ENCODE assay signal across 1 cellular context in genomic region chr1:234643111-234643849, GRCh38.
TF ChIP-seq lines count a peak whose summit lies in the region.

No MANE protein-coding gene starts in this region.

TF ChIP-seq in HepG2, 621 proteins besides CTCF, POLR2A, EP300 and RAD21 (continued from another document and continues in another):
- TF ChIP-seq BHLHE40 (IDR thresholded peaks at IDR 0.05; ENCODE audit: low read length): peak; percentile 98
- TF ChIP-seq PRMT3 (CRISPR knock-in tag; IDR thresholded peaks at IDR 0.05; ENCODE audit: borderline replicate concordance, low read depth): 0 out of 2 replicates have a peak, but pooled peaks have one; percentile 65
- TF ChIP-seq, protein P1, sequence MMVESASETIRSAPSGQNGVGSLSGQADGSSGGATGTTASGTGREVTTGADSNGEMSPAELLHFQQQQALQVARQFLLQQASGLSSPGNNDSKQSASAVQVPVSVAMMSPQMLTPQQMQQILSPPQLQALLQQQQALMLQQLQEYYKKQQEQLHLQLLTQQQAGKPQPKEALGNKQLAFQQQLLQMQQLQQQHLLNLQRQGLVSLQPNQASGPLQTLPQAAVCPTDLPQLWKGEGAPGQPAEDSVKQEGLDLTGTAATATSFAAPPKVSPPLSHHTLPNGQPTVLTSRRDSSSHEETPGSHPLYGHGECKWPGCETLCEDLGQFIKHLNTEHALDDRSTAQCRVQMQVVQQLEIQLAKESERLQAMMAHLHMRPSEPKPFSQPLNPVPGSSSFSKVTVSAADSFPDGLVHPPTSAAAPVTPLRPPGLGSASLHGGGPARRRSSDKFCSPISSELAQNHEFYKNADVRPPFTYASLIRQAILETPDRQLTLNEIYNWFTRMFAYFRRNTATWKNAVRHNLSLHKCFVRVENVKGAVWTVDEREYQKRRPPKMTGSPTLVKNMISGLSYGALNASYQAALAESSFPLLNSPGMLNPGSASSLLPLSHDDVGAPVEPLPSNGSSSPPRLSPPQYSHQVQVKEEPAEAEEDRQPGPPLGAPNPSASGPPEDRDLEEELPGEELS (CRISPR knock-in tag; IDR thresholded peaks at IDR 0.05): peak; percentile 100
- 0 out of 2 replicates have a peak, but pooled peaks have one; percentile 3 for TF ChIP-seq ZKSCAN1 (IDR thresholded peaks at IDR 0.05; ENCODE audit: low read length)
- no peak for TF ChIP-seq MZF1 (CRISPR knock-in tag; IDR thresholded peaks at IDR 0.05; ENCODE audit: borderline replicate concordance)
- no peak for TF ChIP-seq GTF2F1 (IDR thresholded peaks at IDR 0.05; ENCODE audit: low read length)
- TF ChIP-seq ZNF546 (CRISPR knock-in tag; conservative IDR thresholded peaks at IDR 0.05): no peak
- 0 out of 2 replicates have a peak, but pooled peaks have one; percentile 45 for TF ChIP-seq U2AF2 (IDR thresholded peaks at IDR 0.05; ENCODE audit: low read depth, low read length)
- TF ChIP-seq TEAD2 (CRISPR knock-in tag; IDR thresholded peaks at IDR 0.05): no peak
- peak; percentile 99 for TF ChIP-seq FOXK1 (CRISPR knock-in tag; IDR thresholded peaks at IDR 0.05; ENCODE audit: borderline replicate concordance, low read depth)
- TF ChIP-seq RFXAP (CRISPR knock-in tag; IDR thresholded peaks at IDR 0.05; ENCODE audit: borderline replicate concordance): peak; percentile 93
- TF ChIP-seq SAFB2 (CRISPR knock-in tag; IDR thresholded peaks at IDR 0.05; ENCODE audit: borderline replicate concordance, low read depth): peak; percentile 77; the same call in 1 of the 2 replicates
- TF ChIP-seq, protein P2, sequence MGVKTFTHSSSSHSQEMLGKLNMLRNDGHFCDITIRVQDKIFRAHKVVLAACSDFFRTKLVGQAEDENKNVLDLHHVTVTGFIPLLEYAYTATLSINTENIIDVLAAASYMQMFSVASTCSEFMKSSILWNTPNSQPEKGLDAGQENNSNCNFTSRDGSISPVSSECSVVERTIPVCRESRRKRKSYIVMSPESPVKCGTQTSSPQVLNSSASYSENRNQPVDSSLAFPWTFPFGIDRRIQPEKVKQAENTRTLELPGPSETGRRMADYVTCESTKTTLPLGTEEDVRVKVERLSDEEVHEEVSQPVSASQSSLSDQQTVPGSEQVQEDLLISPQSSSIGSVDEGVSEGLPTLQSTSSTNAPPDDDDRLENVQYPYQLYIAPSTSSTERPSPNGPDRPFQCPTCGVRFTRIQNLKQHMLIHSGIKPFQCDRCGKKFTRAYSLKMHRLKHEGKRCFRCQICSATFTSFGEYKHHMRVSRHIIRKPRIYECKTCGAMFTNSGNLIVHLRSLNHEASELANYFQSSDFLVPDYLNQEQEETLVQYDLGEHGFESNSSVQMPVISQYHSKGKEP (CRISPR knock-in tag; IDR thresholded peaks at IDR 0.05): no peak
- TF ChIP-seq, protein P3, sequence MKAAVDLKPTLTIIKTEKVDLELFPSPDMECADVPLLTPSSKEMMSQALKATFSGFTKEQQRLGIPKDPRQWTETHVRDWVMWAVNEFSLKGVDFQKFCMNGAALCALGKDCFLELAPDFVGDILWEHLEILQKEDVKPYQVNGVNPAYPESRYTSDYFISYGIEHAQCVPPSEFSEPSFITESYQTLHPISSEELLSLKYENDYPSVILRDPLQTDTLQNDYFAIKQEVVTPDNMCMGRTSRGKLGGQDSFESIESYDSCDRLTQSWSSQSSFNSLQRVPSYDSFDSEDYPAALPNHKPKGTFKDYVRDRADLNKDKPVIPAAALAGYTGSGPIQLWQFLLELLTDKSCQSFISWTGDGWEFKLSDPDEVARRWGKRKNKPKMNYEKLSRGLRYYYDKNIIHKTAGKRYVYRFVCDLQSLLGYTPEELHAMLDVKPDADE (CRISPR knock-in tag; IDR thresholded peaks at IDR 0.05): no peak
- peak; percentile 87; the same call in 1 of the 2 replicates for TF ChIP-seq FLYWCH1 (CRISPR knock-in tag; IDR thresholded peaks at IDR 0.05)
- peak; percentile 49; the same call in 1 of the 2 replicates for TF ChIP-seq ZNF235 (CRISPR knock-in tag; IDR thresholded peaks at IDR 0.05; ENCODE audit: borderline replicate concordance)
- TF ChIP-seq ZNF792 (CRISPR knock-in tag; IDR thresholded peaks at IDR 0.05): peak; percentile 87
- peak; percentile 95 for TF ChIP-seq HDAC1 (CRISPR knock-in tag; IDR thresholded peaks at IDR 0.05)
- peak; percentile 87; the same call in 1 of the 2 replicates for TF ChIP-seq NR2F2 (IDR thresholded peaks at IDR 0.05; ENCODE audit: borderline replicate concordance, low read depth)
- no peak for TF ChIP-seq ZFYVE20 (CRISPR knock-in tag; IDR thresholded peaks at IDR 0.05; ENCODE audit: borderline replicate concordance, low read depth)
- peak; percentile 46; the same call in 1 of the 2 replicates for TF ChIP-seq ZXDC (CRISPR knock-in tag; IDR thresholded peaks at IDR 0.05)
- TF ChIP-seq AFF4 (CRISPR knock-in tag; IDR thresholded peaks at IDR 0.05): no peak; the same call in none of the 2 replicates
- TF ChIP-seq HBP1 (CRISPR knock-in tag; IDR thresholded peaks at IDR 0.05; ENCODE audit: low read depth): 0 out of 2 replicates have a peak, but pooled peaks have one; percentile 48
- TF ChIP-seq HOXA7 (CRISPR knock-in tag; IDR thresholded peaks at IDR 0.05): no peak
- peak; percentile 97 for TF ChIP-seq BCL6 (CRISPR knock-in tag; IDR thresholded peaks at IDR 0.05)
- TF ChIP-seq NFE2L1 (CRISPR knock-in tag; IDR thresholded peaks at IDR 0.05; ENCODE audit: borderline replicate concordance): no peak
- TF ChIP-seq RXRB (CRISPR knock-in tag; IDR thresholded peaks at IDR 0.05; ENCODE audit: borderline replicate concordance): peak; percentile 97
- TF ChIP-seq RBAK (CRISPR knock-in tag; IDR thresholded peaks at IDR 0.05): no peak
- peak; percentile 25 for TF ChIP-seq IKZF4 (CRISPR knock-in tag; IDR thresholded peaks at IDR 0.05; ENCODE audit: borderline replicate concordance, low read depth, not compliant biosample characterization)
- TF ChIP-seq SALL2 (CRISPR knock-in tag; IDR thresholded peaks at IDR 0.05): peak; percentile 97; the same call in 1 of the 2 replicates
- peak; percentile 97 for TF ChIP-seq ZNF430 (CRISPR knock-in tag; IDR thresholded peaks at IDR 0.05)
- TF ChIP-seq ZNF207 (IDR thresholded peaks at IDR 0.05; ENCODE audit: borderline replicate concordance): no peak
- TF ChIP-seq SOX6 (IDR thresholded peaks at IDR 0.05): no peak
- peak; percentile 99 for TF ChIP-seq SOX6 (CRISPR knock-in tag; IDR thresholded peaks at IDR 0.05)
- peak; percentile 83 for TF ChIP-seq MIER2 (CRISPR knock-in tag; IDR thresholded peaks at IDR 0.05)
- peak; percentile 98 for TF ChIP-seq BRD4 (CRISPR knock-in tag; IDR thresholded peaks at IDR 0.05)
- 0 out of 2 replicates have a peak, but pooled peaks have one; percentile 35 for TF ChIP-seq REL (CRISPR knock-in tag; conservative IDR thresholded peaks at IDR 0.05)
- TF ChIP-seq ZNF629 (CRISPR knock-in tag; conservative IDR thresholded peaks at IDR 0.05): no peak
- TF ChIP-seq CENPT (CRISPR knock-in tag; IDR thresholded peaks at IDR 0.05; ENCODE audit: low read depth): no peak
- peak; percentile 76 for TF ChIP-seq ONECUT2 (CRISPR knock-in tag; IDR thresholded peaks at IDR 0.05)
- peak; percentile 92 for TF ChIP-seq HHEX (CRISPR knock-in tag; IDR thresholded peaks at IDR 0.05)
- peak; percentile 93 for TF ChIP-seq HOXA5 (CRISPR knock-in tag; IDR thresholded peaks at IDR 0.05)
- no peak for TF ChIP-seq AKNA (CRISPR knock-in tag; IDR thresholded peaks at IDR 0.05; ENCODE audit: borderline replicate concordance)
- TF ChIP-seq ZNF556 (CRISPR knock-in tag; IDR thresholded peaks at IDR 0.05; ENCODE audit: borderline replicate concordance): peak; percentile 71; the same call in 1 of the 2 replicates
- TF ChIP-seq FOXM1 (CRISPR knock-in tag; IDR thresholded peaks at IDR 0.05): no peak
- TF ChIP-seq, protein P4, sequence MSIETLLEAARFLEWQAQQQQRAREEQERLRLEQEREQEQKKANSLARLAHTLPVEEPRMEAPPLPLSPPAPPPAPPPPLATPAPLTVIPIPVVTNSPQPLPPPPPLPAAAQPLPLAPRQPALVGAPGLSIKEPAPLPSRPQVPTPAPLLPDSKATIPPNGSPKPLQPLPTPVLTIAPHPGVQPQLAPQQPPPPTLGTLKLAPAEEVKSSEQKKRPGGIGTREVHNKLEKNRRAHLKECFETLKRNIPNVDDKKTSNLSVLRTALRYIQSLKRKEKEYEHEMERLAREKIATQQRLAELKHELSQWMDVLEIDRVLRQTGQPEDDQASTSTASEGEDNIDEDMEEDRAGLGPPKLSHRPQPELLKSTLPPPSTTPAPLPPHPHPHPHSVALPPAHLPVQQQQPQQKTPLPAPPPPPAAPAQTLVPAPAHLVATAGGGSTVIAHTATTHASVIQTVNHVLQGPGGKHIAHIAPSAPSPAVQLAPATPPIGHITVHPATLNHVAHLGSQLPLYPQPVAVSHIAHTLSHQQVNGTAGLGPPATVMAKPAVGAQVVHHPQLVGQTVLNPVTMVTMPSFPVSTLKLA (IDR thresholded peaks at IDR 0.05): peak; percentile 81
